Comparison of ENCODE assay signal across 8 cellular contexts in the genomic region with DNA sequence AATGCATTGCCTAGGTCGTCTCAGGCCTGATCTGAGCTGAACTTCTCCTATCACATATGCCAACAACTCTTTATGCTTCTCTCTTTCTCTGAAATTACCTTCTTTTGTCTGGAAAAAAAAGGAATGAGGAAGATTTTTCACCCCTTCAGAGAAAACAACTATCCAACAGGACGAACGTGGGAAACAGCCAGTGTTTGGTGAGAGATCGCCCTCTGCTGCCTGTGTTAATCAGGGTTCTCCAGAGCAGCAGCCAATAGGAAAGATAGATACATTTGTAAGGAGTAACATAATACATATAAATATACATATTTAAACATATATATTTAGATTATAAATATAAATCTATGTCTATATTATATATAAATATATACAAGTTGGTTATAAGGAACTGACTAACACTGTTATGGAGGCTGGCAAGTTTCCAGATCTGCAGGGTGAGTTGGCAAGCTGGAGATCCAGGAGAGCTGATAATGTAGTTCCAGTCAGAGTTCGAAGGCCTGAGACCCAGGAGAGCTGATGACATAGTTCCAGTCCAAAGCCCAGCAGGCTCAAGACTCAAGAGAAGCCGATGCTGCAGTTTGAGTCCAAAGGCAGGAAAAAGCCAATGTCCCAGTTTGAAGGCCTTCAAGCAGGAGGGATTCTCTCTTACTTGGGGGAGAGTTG. TPM values are rescaled to one million over a fixed set of nuclear protein-coding genes. Genes with fewer than 3 reads are reported as not detected.
DNase-seq lines count a peak whose midpoint lies in the region; ATAC-seq and TF ChIP-seq lines count a peak whose summit lies in the region.

No MANE protein-coding gene starts in this region.

- DNase-seq in NCI-H2171 treated with DMSO at 0.1 percent for 48 hours (lab: John Stamatoyannopoulos, UW) (peak; percentile 18), NCI-H2171 (lab: John Stamatoyannopoulos, UW) (no peak), NCI-H1105 (lab: John Stamatoyannopoulos, UW) (peak; percentile 19), brain microvascular endothelial cell (peak; percentile 47), mesenchymal stem cell (peak; percentile 37)
- no peak for DNase-seq in activated CD4-positive, CD25-positive, alpha-beta regulatory T cell (lab: John Stamatoyannopoulos, UW)

- 51% methylated on average over 3 of the region's 6 CpGs for WGBS in mesenchymal stem cell

- H3K14ac ChIP-seq in mesenchymal stem cell (ENCODE audit: low read length in 2 of 2), result no peak overlapping the region

- no peak overlapping the region for H3K9ac ChIP-seq in mesenchymal stem cell (ENCODE audit: low read length)

- H3K27me3 ChIP-seq in brain microvascular endothelial cell (replicated peaks) (no peaks in the 10 kb centered on the region), mesenchymal stem cell (ENCODE audit: control insufficient read depth in 1 of 2, insufficient read depth in 1 of 2, low read length in 2 of 2) (peaks cover 3 to 38% of the 10 kb centered on the region in 2 experiments)

- no peak overlapping the region for H2AFZ ChIP-seq in mesenchymal stem cell (ENCODE audit: low read depth, low read length)

- H2BK15ac ChIP-seq in mesenchymal stem cell (ENCODE audit: low read depth, poor library complexity, severe bottlenecking), result no peak overlapping the region

- no peak overlapping the region for H3K4me2 ChIP-seq in mesenchymal stem cell (ENCODE audit: low read length, poor library complexity, severe bottlenecking)

- TF ChIP-seq CTCF in brain microvascular endothelial cell (IDR thresholded peaks at IDR 0.05; ENCODE audit: low read depth, low read length, missing control alignments), result peak; percentile 69

- ATAC-seq in HG02884 (IDR thresholded peaks at IDR 0.05; ENCODE audit: unreplicated experiment) (no peak), HG03460 (IDR thresholded peaks at IDR 0.05; ENCODE audit: unreplicated experiment) (no peak)

- H3K4me1 ChIP-seq in mesenchymal stem cell (ENCODE audit: control insufficient read depth, insufficient read depth, low read depth, low read length), result no peaks in the 10 kb centered on the region

- no peaks in the 10 kb centered on the region for H3K79me1 ChIP-seq in mesenchymal stem cell (replicated peaks; ENCODE audit: low read length, poor library complexity, severe bottlenecking)

- H3K27ac ChIP-seq in brain microvascular endothelial cell (no peak overlapping the region), mesenchymal stem cell (ENCODE audit: low read length, poor library complexity, severe bottlenecking) (no peak overlapping the region)

- no peak overlapping the region for H2BK5ac ChIP-seq in mesenchymal stem cell (ENCODE audit: low read depth, low read length, poor library complexity, severe bottlenecking)

- H4K91ac ChIP-seq in mesenchymal stem cell (ENCODE audit: low read length), result no peak overlapping the region

- H4K8ac ChIP-seq in mesenchymal stem cell (ENCODE audit: low read length), result no peak overlapping the region

- H3K18ac ChIP-seq in mesenchymal stem cell (ENCODE audit: low read depth in 1 of 2, low read length in 2 of 2), result no peak overlapping the region

- no peaks in the 10 kb centered on the region for H3K36me3 ChIP-seq in brain microvascular endothelial cell (replicated peaks)
- H3K36me3 ChIP-seq in mesenchymal stem cell (ENCODE audit: control insufficient read depth in 1 of 2, insufficient read depth in 2 of 2, low read depth in 1 of 2, low read length in 2 of 2), result no peaks in the 10 kb centered on the region

- H3K4me3 ChIP-seq in brain microvascular endothelial cell (ENCODE audit: low read depth, low read length) (no peak overlapping the region), mesenchymal stem cell (ENCODE audit: insufficient read depth in 1 of 2, low read depth in 1 of 2, low read length in 2 of 2) (no peak overlapping the region)

- H2AK5ac ChIP-seq in mesenchymal stem cell (ENCODE audit: low read length, severe bottlenecking), result no peak overlapping the region

- no peak overlapping the region for H3K23ac ChIP-seq in mesenchymal stem cell (ENCODE audit: low read length in 2 of 2)

- H2BK120ac ChIP-seq in mesenchymal stem cell (ENCODE audit: low read depth, low read length), result no peak overlapping the region

- H3K4ac ChIP-seq in mesenchymal stem cell (ENCODE audit: low read depth in 1 of 2, low read length in 2 of 2), result no peak overlapping the region

- in situ Hi-C loops in brain microvascular endothelial cell (cut with HindIII; ENCODE audit: low pct_ligation_motif_present, low sequenced_read_pairs), result no loop called here

- no peak overlapping the region for H2BK12ac ChIP-seq in mesenchymal stem cell (ENCODE audit: low read length in 2 of 2)

- H3K9me3 ChIP-seq in mesenchymal stem cell (ENCODE audit: control insufficient read depth, low read length), result no peaks in the 10 kb centered on the region

RNA-seq across cellular contexts. Expression of a gene that starts 13.3 kb away (rescaled TPM):
- polyA plus RNA-seq in mesenchymal stem cell (2013, experiment 1 of 2), result 87.9 TPM
- polyA plus RNA-seq in mesenchymal stem cell (2013, experiment 2 of 2), result 90.5 TPM

RNA-seq across cellular contexts. Expression of a gene that starts 13.7 kb away (rescaled TPM):
- polyA plus RNA-seq in mesenchymal stem cell (2013, experiment 1 of 2), result 52.5 TPM
- 52.2 TPM for polyA plus RNA-seq in mesenchymal stem cell (2013, experiment 2 of 2)

RNA-seq across cellular contexts. Expression of a gene that starts 47.7 kb away (rescaled TPM):
- not detected for polyA plus RNA-seq in mesenchymal stem cell (2013, experiment 1 of 2)
- not detected for polyA plus RNA-seq in mesenchymal stem cell (2013, experiment 2 of 2)

RNA-seq across cellular contexts. Expression of a gene that starts 58.2 kb away (rescaled TPM):
- polyA plus RNA-seq in mesenchymal stem cell (2013, experiment 1 of 2), result not detected
- not detected for polyA plus RNA-seq in mesenchymal stem cell (2013, experiment 2 of 2)

Comparison
In these comparisons a context has a peak if more than half of its experiments do, and no peak if none do; other contexts are left out.
1. DNase-seq: peak in NCI-H2171 treated with DMSO at 0.1 percent for 48 hours (single experiment), NCI-H1105 (single experiment), brain microvascular endothelial cell (single experiment) and mesenchymal stem cell (single experiment); none in NCI-H2171 (single experiment) and activated CD4-positive, CD25-positive, alpha-beta regulatory T cell (0 of 4).